Comparison of ENCODE assay signal across 8 cellular contexts in genomic region chr5:98769256-98770157, GRCh38. TPM values are rescaled to one million over a fixed set of nuclear protein-coding genes. Genes with fewer than 3 reads are reported as not detected.
DNase-seq lines count a peak whose midpoint lies in the region; ATAC-seq, FAIRE-seq and TF ChIP-seq lines count a peak whose summit lies in the region.

No MANE protein-coding gene starts in this region.

- H3K36me3 Mint-ChIP-seq in activated T-cell treated with anti-CD3 and anti-CD28 coated beads, Interleukin-2, amount 50 U/mL, for 72 hours (ENCODE audit: insufficient read depth in 2 of 2): no peaks in the 10 kb centered on the region
- H3K36me3 Mint-ChIP-seq in nephron progenitor cell (ENCODE audit: low read depth): no peaks in the 10 kb centered on the region

- H3K27ac ChIP-seq in vagina: peak overlapping the region; percentile 53

- intact Hi-C loops in vagina (cut with DNase I): loop anchor here (10.0 kb wide), 2 partner anchors 155 to 335 kb away; partner anchors contain the start of gene CHD1

- peaks cover 28% of the 10 kb centered on the region for H3K4me1 ChIP-seq in vagina

- no peaks in the 10 kb centered on the region for H3K27me3 ChIP-seq in vagina

- H3K36me3 ChIP-seq in vagina: no peaks in the 10 kb centered on the region

- H3K27ac Mint-ChIP-seq in activated T-cell treated with anti-CD3 and anti-CD28 coated beads, Interleukin-2, amount 50 U/mL, for 72 hours: no peak overlapping the region
- no peak overlapping the region for H3K27ac Mint-ChIP-seq in nephron progenitor cell

- H3K4me3 ChIP-seq in GM08714 (ENCODE audit: low read length) (peak overlapping the region; percentile 60), vagina (peak overlapping the region; percentile 59 to 78)

- no peak for ATAC-seq in activated T-cell treated with anti-CD3 and anti-CD28 coated beads, Interleukin-2, amount 50 U/mL, for 72 hours (replicated peaks in 1 of 2)

- H3K4me1 Mint-ChIP-seq in activated T-cell treated with anti-CD3 and anti-CD28 coated beads, Interleukin-2, amount 50 U/mL, for 72 hours (ENCODE audit: low read depth): peaks cover 35% of the 10 kb centered on the region
- peaks cover 54% of the 10 kb centered on the region for H3K4me1 Mint-ChIP-seq in nephron progenitor cell

- H3K9me3 ChIP-seq in vagina: no peaks in the 10 kb centered on the region

- H3K27me3 Mint-ChIP-seq in activated T-cell treated with anti-CD3 and anti-CD28 coated beads, Interleukin-2, amount 50 U/mL, for 72 hours (ENCODE audit: low read depth): peaks cover 46% of the 10 kb centered on the region
- peaks cover 17% of the 10 kb centered on the region for H3K27me3 Mint-ChIP-seq in nephron progenitor cell (ENCODE audit: low read depth, poor library complexity)

- H3K9me3 Mint-ChIP-seq in activated T-cell treated with anti-CD3 and anti-CD28 coated beads, Interleukin-2, amount 50 U/mL, for 72 hours: no peaks in the 10 kb centered on the region
- no peaks in the 10 kb centered on the region for H3K9me3 Mint-ChIP-seq in nephron progenitor cell

- peak; percentile 35 for DNase-seq in NCI-H1694 (lab: John Stamatoyannopoulos, UW)
- DNase-seq in activated T-cell treated with anti-CD3 and anti-CD28 coated beads, Interleukin-2, amount 50 U/mL, for 72 hours: peak; percentile 21 to 41
- peak; percentile 75 for DNase-seq in fibroblast of the conjunctiva (ENCODE audit: low read depth)
- peak; percentile 57 for DNase-seq in nephron progenitor cell
- no peak for DNase-seq in vagina (ENCODE audit: extremely low spot score in 2 of 2)
- DNase-seq in D721Med (ENCODE audit: insufficient read length, low spot score): no peak
- no peak for DNase-seq in NCI-H510A (lab: John Stamatoyannopoulos, UW)

- H3K4me3 Mint-ChIP-seq in activated T-cell treated with anti-CD3 and anti-CD28 coated beads, Interleukin-2, amount 50 U/mL, for 72 hours: peak overlapping the region; percentile 81 to 99
- peak overlapping the region; percentile 91 for H3K4me3 Mint-ChIP-seq in nephron progenitor cell

- TF ChIP-seq CTCF in nephron progenitor cell (IDR thresholded peaks at IDR 0.05) (peak; percentile 34), vagina (IDR thresholded peaks at IDR 0.05) (peak in 1 of 3 experiments; percentile 4), D721Med (IDR thresholded peaks at IDR 0.05; ENCODE audit: insufficient read depth, missing control alignments) (no peak)

- FAIRE-seq in D721Med (lab: Jason Lieb, UNC): no peak

- TF ChIP-seq POLR2A in vagina (IDR thresholded peaks at IDR 0.05): no peak

RNA-seq across cellular contexts. Expression of gene RGMB, which starts 4.0 kb away (rescaled TPM):
- 1 to 10 TPM; 2.2 to 3.9 TPM for total RNA-seq in activated T-cell treated with anti-CD3 and anti-CD28 coated beads, Interleukin-2, amount 50 U/mL, for 72 hours
- total RNA-seq in vagina: 39.0 TPM

Comparison
In these comparisons a context has a peak if more than half of its experiments do, and no peak if none do; other contexts are left out.
1. DNase-seq: peak in NCI-H1694 (single experiment), activated T-cell treated with anti-CD3 and anti-CD28 coated beads, Interleukin-2, amount 50 U/mL, for 72 hours (2 of 2), fibroblast of the conjunctiva (single experiment) and nephron progenitor cell (single experiment); none in vagina (0 of 2), D721Med (single experiment) and NCI-H510A (single experiment).